Comparison of ENCODE assay signal across 8 cellular contexts in the genomic region with DNA sequence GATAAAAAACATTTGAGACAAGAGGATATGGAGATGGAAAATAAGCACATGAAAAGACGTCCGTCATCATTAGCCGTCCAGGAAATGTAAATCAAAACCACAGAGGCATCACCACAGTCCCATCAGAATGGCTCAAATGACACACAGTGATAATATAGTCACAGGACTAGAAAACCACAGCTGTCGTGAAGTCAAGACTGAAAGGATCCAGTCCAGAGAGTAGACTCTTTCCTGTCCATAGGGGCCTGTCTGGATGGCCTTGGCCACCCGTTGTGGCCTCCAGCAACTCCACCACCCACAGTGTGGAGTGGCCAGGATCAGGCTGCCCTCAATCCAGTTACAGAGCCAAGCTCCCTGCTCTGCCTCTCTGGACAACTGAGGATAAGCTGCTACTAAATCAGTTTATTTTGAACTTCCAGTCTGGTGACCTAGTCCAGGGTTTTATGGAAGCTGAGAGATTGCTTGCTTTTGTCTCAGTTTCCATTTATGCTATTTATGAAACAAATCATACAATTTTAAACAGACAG.
DNase-seq lines count a peak whose midpoint lies in the region; ATAC-seq and TF ChIP-seq lines count a peak whose summit lies in the region.

No MANE protein-coding gene starts in this region.

- H3K9me3 Mint-ChIP-seq in CD4-positive, alpha-beta memory T cell: no peaks in the 10 kb centered on the region

- ATAC-seq in GM18520 (IDR thresholded peaks at IDR 0.05; ENCODE audit: unreplicated experiment) (peak; percentile 99), GM21619 (IDR thresholded peaks at IDR 0.05; ENCODE audit: unreplicated experiment) (peak; percentile 98), IMR-90 (ENCODE audit: low read depth) (no peak), left cardiac atrium (no peak)

- TF ChIP-seq RAD21 in IMR-90 (IDR thresholded peaks at IDR 0.05; ENCODE audit: low read length): no peak

- H3K4me3 Mint-ChIP-seq in CD4-positive, alpha-beta memory T cell: no peak overlapping the region

- 50% methylated on average over 1 of the region's 5 CpGs; no CpG with 5 or more reads in 1 of the 2 experiments for WGBS in IMR-90 (ENCODE audit: extremely low coverage in 2 of 2, insufficient read length in 1 of 2), 2 experiments

- H3K27me3 ChIP-seq in IMR-90 (ENCODE audit: control insufficient read depth, insufficient read depth, low read length): no peaks in the 10 kb centered on the region
- H3K27me3 ChIP-seq in CD4-positive, alpha-beta memory T cell (ENCODE audit: insufficient read depth, low read length): no peaks in the 10 kb centered on the region

- H2AK9ac ChIP-seq in IMR-90 (replicated peaks; ENCODE audit: low read depth, low read length, poor library complexity): no peak overlapping the region

- in situ Hi-C loops in IMR-90 (cut with MboI; ENCODE audit: low sequenced_read_pairs): no loop called here

- no peak overlapping the region for H3K27ac ChIP-seq in IMR-90 (ENCODE audit: insufficient read depth, low read length)
- no peak overlapping the region for H3K27ac ChIP-seq in CD4-positive, alpha-beta memory T cell (ENCODE audit: low read depth, low read length)
- H3K27ac ChIP-seq in coronary artery: no peak overlapping the region

- 0 out of 2 replicates have a peak overlapping the region, but pooled peaks have one; percentile 1 for H3K14ac ChIP-seq in IMR-90 (replicated peaks; ENCODE audit: low read depth, low read length)

- POLR2A ChIA-PET in IMR-90 (lab: Charles Lee; ENCODE audit: unreplicated experiment): no interaction called here
- POLR2A ChIA-PET in CD4-positive, alpha-beta memory T cell (lab: Charles Lee; ENCODE audit: partially characterized antibody): no interaction called here

- no peak overlapping the region for H3K23ac ChIP-seq in IMR-90 (ENCODE audit: low read depth, low read length)

- no peaks in the 10 kb centered on the region for H3K36me3 ChIP-seq in IMR-90 (ENCODE audit: control insufficient read depth, insufficient read depth, low read length)
- no peaks in the 10 kb centered on the region for H3K36me3 ChIP-seq in CD4-positive, alpha-beta memory T cell (ENCODE audit: insufficient read depth, low read length)

- dilution Hi-C loops in IMR-90 (cut with HindIII; ENCODE audit: low sequenced_read_pairs, unreplicated experiment): no loop called here

- no TSS peak for BruUV-seq in IMR-90 (replicated peaks; lab: Mats Ljungman, UMichigan)

- H2BK5ac ChIP-seq in IMR-90 (ENCODE audit: low read depth, low read length, poor library complexity, severe bottlenecking): no peak overlapping the region

- no peaks in the 10 kb centered on the region for H3K36me3 Mint-ChIP-seq in CD4-positive, alpha-beta memory T cell

- H2AFZ ChIP-seq in IMR-90 (replicated peaks; ENCODE audit: low read length, poor library complexity): peak overlapping the region; percentile 34

- peaks cover 0 to 2% (median 0%) of the 10 kb centered on the region in 4 donors for H3K4me1 Mint-ChIP-seq in CD4-positive, alpha-beta memory T cell

- H4K91ac ChIP-seq in IMR-90 (ENCODE audit: insufficient read depth, low read depth, low read length): 0 out of 2 replicates have a peak overlapping the region, but pooled peaks have one; percentile 8

- H2BK20ac ChIP-seq in IMR-90 (ENCODE audit: low read depth, low read length): peak overlapping the region; percentile 27; the same call in 1 of the 2 replicates

- DNase-seq in IMR-90 (peak; percentile 37), glomerular visceral epithelial cell (ENCODE audit: extremely low spot score) (peak; percentile 46), medulla oblongata (ENCODE audit: extremely low spot score) (no peak), coronary artery (ENCODE audit: low spot score) (no peak), left cardiac atrium (no peak)
- no peak for DNase-seq in CD4-positive, alpha-beta memory T cell

- H4K20me1 ChIP-seq in IMR-90 (ENCODE audit: insufficient read depth, low read length): no peaks in the 10 kb centered on the region

- peak overlapping the region; percentile 86 for H4K5ac ChIP-seq in IMR-90 (ENCODE audit: low read depth, low read length)

- no peak for TF ChIP-seq POLR2A in IMR-90 (IDR thresholded peaks at IDR 0.05; ENCODE audit: low read depth, low read length)

- no peak overlapping the region for H2AK5ac ChIP-seq in IMR-90 (ENCODE audit: low read depth, low read length)

- no peak overlapping the region for H3K56ac ChIP-seq in IMR-90 (ENCODE audit: extremely low read depth, insufficient read depth, low read length)

- intact Hi-C loops in IMR-90 (cut with micrococcal nuclease): loop anchor here (5.0 kb wide), 2 partner anchors 105 to 130 kb away; no protein-coding TSS in a partner anchor
- intact Hi-C loops in CD4-positive, alpha-beta memory T cell (cut with micrococcal nuclease): no loop called here
- intact Hi-C loops in left cardiac atrium (cut with DNase I): no loop called here

- H3K27me3 Mint-ChIP-seq in CD4-positive, alpha-beta memory T cell: peaks cover 0 to 2% of the 10 kb centered on the region in 2 donors

- H3K18ac ChIP-seq in IMR-90 (ENCODE audit: low read depth, low read length): peak overlapping the region; percentile 3; the same call in 1 of the 2 replicates

- H3K9me3 ChIP-seq in IMR-90 (ENCODE audit: control insufficient read depth, insufficient read depth, low read length): no peaks in the 10 kb centered on the region
- no peaks in the 10 kb centered on the region for H3K9me3 ChIP-seq in CD4-positive, alpha-beta memory T cell (ENCODE audit: control insufficient read depth in 1 of 2, low read length in 2 of 2)

- H3K9ac ChIP-seq in IMR-90 (ENCODE audit: low read depth, low read length): no peak overlapping the region

- H3K4ac ChIP-seq in IMR-90 (ENCODE audit: low read depth, low read length): peak overlapping the region; percentile 3; the same call in 1 of the 2 replicates

- H3K4me1 ChIP-seq in IMR-90 (ENCODE audit: control insufficient read depth, insufficient read depth, low read length): peaks cover 6% of the 10 kb centered on the region; the same call in 1 of the 2 replicates
- no peaks in the 10 kb centered on the region for H3K4me1 ChIP-seq in CD4-positive, alpha-beta memory T cell (ENCODE audit: insufficient read depth, low read length)

- H3K27ac Mint-ChIP-seq in CD4-positive, alpha-beta memory T cell: no peak overlapping the region

- no peak overlapping the region for H3K4me2 ChIP-seq in IMR-90 (ENCODE audit: low read depth, low read length)

- no peak overlapping the region for H2BK15ac ChIP-seq in IMR-90 (ENCODE audit: low read depth, low read length)

- H3K4me3 ChIP-seq in IMR-90 (ENCODE audit: insufficient read depth, low read depth, low read length): no peak overlapping the region
- no peak overlapping the region for H3K4me3 ChIP-seq in CD4-positive, alpha-beta memory T cell (ENCODE audit: low read length in 2 of 2)
- H3K4me3 ChIP-seq in coronary artery: no peak overlapping the region

- CTCF ChIA-PET in IMR-90 (lab: Yijun Ruan, JAX): interaction anchor here (0.6 to 1.4 kb wide), 2 partner anchors 23 to 84 kb away, joined by 3 to 4 read pairs; no protein-coding TSS in a partner anchor
- CTCF ChIA-PET in CD4-positive, alpha-beta memory T cell (lab: Charles Lee; ENCODE audit: partially characterized antibody): no interaction called here

- no peaks in the 10 kb centered on the region for H3K9me1 ChIP-seq in IMR-90 (ENCODE audit: insufficient read depth, low read length)

- no peak overlapping the region; a peak in 1 of 4 replicates for H4K8ac ChIP-seq in IMR-90 (ENCODE audit: low read depth in 2 of 2, low read length in 2 of 2)

- TF ChIP-seq CTCF in IMR-90 (conservative IDR thresholded peaks at IDR 0.05; ENCODE audit: low read depth, low read length) (no peak), coronary artery (IDR thresholded peaks at IDR 0.05) (no peak)

- peak overlapping the region; percentile 3; the same call in 1 of the 2 replicates for H2BK120ac ChIP-seq in IMR-90 (ENCODE audit: low read depth, low read length)

- no peaks in the 10 kb centered on the region for H3K79me1 ChIP-seq in IMR-90 (ENCODE audit: low read depth in 1 of 2, low read length in 2 of 2)

TF ChIP-seq in IMR-90, 13 proteins besides CTCF, POLR2A, EP300 and RAD21:
- no peak for TF ChIP-seq MAFK (IDR thresholded peaks at IDR 0.05; ENCODE audit: low read depth, low read length)
- TF ChIP-seq CEBPB (IDR thresholded peaks at IDR 0.05; ENCODE audit: low read depth, low read length): no peak
- TF ChIP-seq BHLHE40 (IDR thresholded peaks at IDR 0.05; ENCODE audit: low read depth, low read length): no peak
- TF ChIP-seq NFE2L2 (IDR thresholded peaks at IDR 0.05; ENCODE audit: low read depth, low read length): no peak
- no peak for TF ChIP-seq FOS (IDR thresholded peaks at IDR 0.05; ENCODE audit: low read depth, low read length)
- no peak for TF ChIP-seq SMC3 (IDR thresholded peaks at IDR 0.05; ENCODE audit: low read depth, low read length)
- TF ChIP-seq MXI1 (IDR thresholded peaks at IDR 0.05; ENCODE audit: borderline replicate concordance, low read depth, low read length): no peak

Comparison
In these comparisons a context has a peak if more than half of its experiments do, and no peak if none do; other contexts are left out.
1. ATAC-seq: peak in GM18520 (single experiment) and GM21619 (single experiment); none in IMR-90 (single experiment) and left cardiac atrium (0 of 2).
2. DNase-seq: peak in IMR-90 (single experiment) and glomerular visceral epithelial cell (single experiment); none in CD4-positive, alpha-beta memory T cell (0 of 5), medulla oblongata (single experiment), coronary artery (single experiment) and left cardiac atrium (single experiment).